1 cellular context compared by ENCODE assay signal in genomic region chr6:17311595-17312311, GRCh38.
TF ChIP-seq lines count a peak whose summit lies in the region.

No MANE protein-coding gene starts in this region.

TF ChIP-seq in HepG2, 621 proteins besides CTCF, POLR2A, EP300 and RAD21 (continued from another document and continues in another):
- TF ChIP-seq ZHX2 (IDR thresholded peaks at IDR 0.05; ENCODE audit: low read depth) (peak; percentile 67; the same call in 1 of the 2 replicates), ZHX2 (CRISPR knock-in tag; IDR thresholded peaks at IDR 0.05; ENCODE audit: borderline replicate concordance) (no peak), MTA3 (CRISPR knock-in tag; IDR thresholded peaks at IDR 0.05) (no peak), CSRNP2 (CRISPR knock-in tag; conservative IDR thresholded peaks at IDR 0.05; ENCODE audit: low read depth) (no peak), SRSF4 (IDR thresholded peaks at IDR 0.05; ENCODE audit: low read depth, low read length, poor library complexity, severe bottlenecking) (no peak), SOX6 (IDR thresholded peaks at IDR 0.05) (no peak), SOX6 (CRISPR knock-in tag; IDR thresholded peaks at IDR 0.05) (peak; percentile 95), KAT8 (CRISPR knock-in tag; IDR thresholded peaks at IDR 0.05) (peak; percentile 86), TOE1 (CRISPR knock-in tag; IDR thresholded peaks at IDR 0.05) (no peak), NCOA1 (CRISPR knock-in tag; IDR thresholded peaks at IDR 0.05) (peak; percentile 73; the same call in 1 of the 2 replicates), SMAD1 (CRISPR knock-in tag; IDR thresholded peaks at IDR 0.05; ENCODE audit: borderline replicate concordance, low read depth) (no peak), RBAK (CRISPR knock-in tag; IDR thresholded peaks at IDR 0.05) (no peak), REST (IDR thresholded peaks at IDR 0.05; ENCODE audit: borderline replicate concordance in 1 of 2, low read depth in 1 of 2, low read length in 2 of 2) (peak in 1 of 2 experiments; percentile 36; a peak in 1 of 4 replicates), WIZ (CRISPR knock-in tag; IDR thresholded peaks at IDR 0.05) (peak; percentile 94), NR1H2 (CRISPR knock-in tag; IDR thresholded peaks at IDR 0.05; ENCODE audit: borderline replicate concordance, low read depth) (no peak), CCAR2 (optimal IDR thresholded peaks at IDR 0.05; ENCODE audit: low read depth, low read length) (no peak), PAXIP1 (CRISPR knock-in tag; conservative IDR thresholded peaks at IDR 0.05) (peak; percentile 98), MAFF (IDR thresholded peaks at IDR 0.05; ENCODE audit: low read depth, low read length) (peak; percentile 89), THRA (CRISPR knock-in tag; IDR thresholded peaks at IDR 0.05; ENCODE audit: borderline replicate concordance) (peak; percentile 64), FOXA1 (IDR thresholded peaks at IDR 0.05) (no peak), FOXA1 (CRISPR knock-in tag; IDR thresholded peaks at IDR 0.05) (peak; percentile 79), RFX1 (IDR thresholded peaks at IDR 0.05) (no peak), ZNF878 (CRISPR knock-in tag; IDR thresholded peaks at IDR 0.05) (peak; percentile 96), ISL2 (CRISPR knock-in tag; IDR thresholded peaks at IDR 0.05) (peak; percentile 87), ZNF350 (CRISPR knock-in tag; IDR thresholded peaks at IDR 0.05; ENCODE audit: borderline replicate concordance, low read depth) (peak; percentile 95)
- TF ChIP-seq, protein P1, sequence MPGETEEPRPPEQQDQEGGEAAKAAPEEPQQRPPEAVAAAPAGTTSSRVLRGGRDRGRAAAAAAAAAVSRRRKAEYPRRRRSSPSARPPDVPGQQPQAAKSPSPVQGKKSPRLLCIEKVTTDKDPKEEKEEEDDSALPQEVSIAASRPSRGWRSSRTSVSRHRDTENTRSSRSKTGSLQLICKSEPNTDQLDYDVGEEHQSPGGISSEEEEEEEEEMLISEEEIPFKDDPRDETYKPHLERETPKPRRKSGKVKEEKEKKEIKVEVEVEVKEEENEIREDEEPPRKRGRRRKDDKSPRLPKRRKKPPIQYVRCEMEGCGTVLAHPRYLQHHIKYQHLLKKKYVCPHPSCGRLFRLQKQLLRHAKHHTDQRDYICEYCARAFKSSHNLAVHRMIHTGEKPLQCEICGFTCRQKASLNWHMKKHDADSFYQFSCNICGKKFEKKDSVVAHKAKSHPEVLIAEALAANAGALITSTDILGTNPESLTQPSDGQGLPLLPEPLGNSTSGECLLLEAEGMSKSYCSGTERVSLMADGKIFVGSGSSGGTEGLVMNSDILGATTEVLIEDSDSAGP (CRISPR knock-in tag; IDR thresholded peaks at IDR 0.05; ENCODE audit: borderline replicate concordance): peak; percentile 78; the same call in 1 of the 2 replicates
- TF ChIP-seq, protein P2, sequence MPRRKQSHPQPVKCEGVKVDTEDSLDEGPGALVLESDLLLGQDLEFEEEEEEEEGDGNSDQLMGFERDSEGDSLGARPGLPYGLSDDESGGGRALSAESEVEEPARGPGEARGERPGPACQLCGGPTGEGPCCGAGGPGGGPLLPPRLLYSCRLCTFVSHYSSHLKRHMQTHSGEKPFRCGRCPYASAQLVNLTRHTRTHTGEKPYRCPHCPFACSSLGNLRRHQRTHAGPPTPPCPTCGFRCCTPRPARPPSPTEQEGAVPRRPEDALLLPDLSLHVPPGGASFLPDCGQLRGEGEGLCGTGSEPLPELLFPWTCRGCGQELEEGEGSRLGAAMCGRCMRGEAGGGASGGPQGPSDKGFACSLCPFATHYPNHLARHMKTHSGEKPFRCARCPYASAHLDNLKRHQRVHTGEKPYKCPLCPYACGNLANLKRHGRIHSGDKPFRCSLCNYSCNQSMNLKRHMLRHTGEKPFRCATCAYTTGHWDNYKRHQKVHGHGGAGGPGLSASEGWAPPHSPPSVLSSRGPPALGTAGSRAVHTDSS (CRISPR knock-in tag; conservative IDR thresholded peaks at IDR 0.05): no peak
- TF ChIP-seq, protein P3, sequence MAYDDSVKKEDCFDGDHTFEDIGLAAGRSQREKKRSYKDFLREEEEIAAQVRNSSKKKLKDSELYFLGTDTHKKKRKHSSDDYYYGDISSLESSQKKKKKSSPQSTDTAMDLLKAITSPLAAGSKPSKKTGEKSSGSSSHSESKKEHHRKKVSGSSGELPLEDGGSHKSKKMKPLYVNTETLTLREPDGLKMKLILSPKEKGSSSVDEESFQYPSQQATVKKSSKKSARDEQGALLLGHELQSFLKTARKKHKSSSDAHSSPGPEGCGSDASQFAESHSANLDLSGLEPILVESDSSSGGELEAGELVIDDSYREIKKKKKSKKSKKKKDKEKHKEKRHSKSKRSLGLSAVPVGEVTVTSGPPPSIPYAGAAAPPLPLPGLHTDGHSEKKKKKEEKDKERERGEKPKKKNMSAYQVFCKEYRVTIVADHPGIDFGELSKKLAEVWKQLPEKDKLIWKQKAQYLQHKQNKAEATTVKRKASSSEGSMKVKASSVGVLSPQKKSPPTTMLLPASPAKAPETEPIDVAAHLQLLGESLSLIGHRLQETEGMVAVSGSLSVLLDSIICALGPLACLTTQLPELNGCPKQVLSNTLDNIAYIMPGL (CRISPR knock-in tag; IDR thresholded peaks at IDR 0.05; ENCODE audit: borderline replicate concordance in 1 of 2, low read depth in 1 of 2): peak; percentile 42 to 74; a peak in 2 of 4 replicates
- TF ChIP-seq, protein P4, sequence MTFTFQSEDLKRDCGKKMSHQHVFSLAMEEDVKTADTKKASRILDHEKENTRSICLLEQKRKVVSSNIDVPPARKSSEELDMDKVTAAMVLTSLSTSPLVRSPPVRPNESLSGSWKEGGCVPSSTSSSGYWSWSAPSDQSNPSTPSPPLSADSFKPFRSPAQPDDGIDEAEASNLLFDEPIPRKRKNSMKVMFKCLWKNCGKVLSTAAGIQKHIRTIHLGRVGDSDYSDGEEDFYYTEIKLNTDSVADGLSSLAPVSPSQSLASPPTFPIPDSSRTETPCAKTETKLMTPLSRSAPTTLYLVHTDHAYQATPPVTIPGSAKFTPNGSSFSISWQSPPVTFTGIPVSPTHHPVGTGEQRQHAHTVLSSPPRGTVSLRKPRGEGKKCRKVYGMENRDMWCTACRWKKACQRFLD (CRISPR knock-in tag; IDR thresholded peaks at IDR 0.05; ENCODE audit: borderline replicate concordance): no peak; the same call in 1 of the 2 replicates
- TF ChIP-seq, protein P5, sequence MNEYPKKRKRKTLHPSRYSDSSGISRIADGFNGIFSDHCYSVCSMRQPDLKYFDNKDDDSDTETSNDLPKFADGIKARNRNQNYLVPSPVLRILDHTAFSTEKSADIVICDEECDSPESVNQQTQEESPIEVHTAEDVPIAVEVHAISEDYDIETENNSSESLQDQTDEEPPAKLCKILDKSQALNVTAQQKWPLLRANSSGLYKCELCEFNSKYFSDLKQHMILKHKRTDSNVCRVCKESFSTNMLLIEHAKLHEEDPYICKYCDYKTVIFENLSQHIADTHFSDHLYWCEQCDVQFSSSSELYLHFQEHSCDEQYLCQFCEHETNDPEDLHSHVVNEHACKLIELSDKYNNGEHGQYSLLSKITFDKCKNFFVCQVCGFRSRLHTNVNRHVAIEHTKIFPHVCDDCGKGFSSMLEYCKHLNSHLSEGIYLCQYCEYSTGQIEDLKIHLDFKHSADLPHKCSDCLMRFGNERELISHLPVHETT (CRISPR knock-in tag; conservative IDR thresholded peaks at IDR 0.05): 0 out of 2 replicates have a peak, but pooled peaks have one; percentile 52
